ENCODE assay signal across 13 cellular contexts in genomic region chr12:115000038-115000437, GRCh38.
A peak's percentile ranks its signal among the peaks of the same experiment; 100 is the strongest.
DNase-seq lines count a peak whose midpoint lies in the region; ATAC-seq, FAIRE-seq and TF ChIP-seq lines count a peak whose summit lies in the region.
"Had no signal": no experiment of that assay in that cellular context is flagged by ENCODE, and none has a peak within 500 bp of the region (broad histone marks: within the 10 kb centered on the region; RNA-seq: fewer than 3 reads in every experiment).

No MANE protein-coding gene starts in this region.

- no peaks in the 10 kb centered on the region for H3K79me2 ChIP-seq in GM12878 (ENCODE audit: control insufficient read depth, insufficient read depth, low read length)

- intact Hi-C loops in GM12878 (cut with micrococcal nuclease; ENCODE audit: unreplicated experiment) = no loop called here

- CTCF ChIA-PET in GM12878 (lab: Yijun Ruan, JAX) = no interaction called here

- POLR2A ChIA-PET in GM12878 (lab: Charles Lee) = no interaction called here

- no peaks in the 10 kb centered on the region for H3K4me1 ChIP-seq in GM12878 (ENCODE audit: control insufficient read depth, insufficient read depth, low read length)
- peaks cover 0 to 4% of the 10 kb centered on the region in 2 donors for H3K4me1 ChIP-seq in small intestine (ENCODE audit: control insufficient read depth in 2 of 2, insufficient read depth in 1 of 2, low read depth in 1 of 2, low read length in 1 of 2)
- H3K4me1 ChIP-seq: sigmoid colon had no signal

- FAIRE-seq in GM12878 (lab: Jason Lieb, UNC) = no peak
- no peak for FAIRE-seq in small intestine (lab: Jason Lieb, UNC)

- H3K4me2 ChIP-seq in GM12878 (ENCODE audit: control insufficient read depth, insufficient read depth) = no peak overlapping the region
- H3K4me2 ChIP-seq: KMS-11 had no signal

- BruUV-seq in GM12878 (replicated peaks; lab: Mats Ljungman, UMichigan) = no TSS peak

- no peaks in the 10 kb centered on the region for H3K36me3 Mint-ChIP-seq in activated T-cell treated with anti-CD3 and anti-CD28 coated beads, Interleukin-2, amount 50 U/mL, for 4 hours (ENCODE audit: insufficient read depth)

- no peaks in the 10 kb centered on the region for H4K20me1 ChIP-seq in GM12878 (ENCODE audit: control insufficient read depth, insufficient read depth)

- H3K27me3 ChIP-seq in GM12878 (replicated peaks in 1 of 2; ENCODE audit: control insufficient read depth in 2 of 2, insufficient read depth in 2 of 2, low read length in 1 of 2) (no peaks in the 10 kb centered on the region), small intestine (ENCODE audit: control insufficient read depth in 2 of 2, insufficient read depth in 2 of 2, low read length in 2 of 2) (no peaks in the 10 kb centered on the region)
- H3K27me3 ChIP-seq: sigmoid colon had no signal

- H3K27ac ChIP-seq in GM12878 (ENCODE audit: control insufficient read depth, insufficient read depth) (no peak overlapping the region), small intestine (ENCODE audit: low read depth in 1 of 2, low read length in 1 of 2) (no peak overlapping the region)
- H3K27ac ChIP-seq: KMS-11, sigmoid colon had no signal

- no peaks in the 10 kb centered on the region for H3K27me3 Mint-ChIP-seq in activated T-cell treated with anti-CD3 and anti-CD28 coated beads, Interleukin-2, amount 50 U/mL, for 4 hours (ENCODE audit: low read depth)
- H3K27me3 Mint-ChIP-seq: activated B cell treated with CpG ODN at 0.5 μM for 24 hours had no signal

- in situ Hi-C loops in GM12878 (cut with MboI) = no loop called here

- no peak for TF ChIP-seq CTCF in GM12878 (IDR thresholded peaks at IDR 0.05 in 2 of 3, conservative IDR thresholded peaks at IDR 0.05 in 1 of 3; ENCODE audit: control insufficient read depth in 2 of 3, extremely low read depth in 1 of 3, insufficient read depth in 1 of 3, low read depth in 3 of 3, low read length in 3 of 3)

- TF ChIP-seq POLR2A in GM12878 (IDR thresholded peaks at IDR 0.05; ENCODE audit: low read depth, low read length) = no peak

- H3K4me3 ChIP-seq in GM12878 (no peak overlapping the region), small intestine (ENCODE audit: low read depth in 1 of 2, low read length in 2 of 2) (no peak overlapping the region)
- H3K4me3 ChIP-seq: sigmoid colon had no signal

- no peak overlapping the region for H2AFZ ChIP-seq in GM12878 (ENCODE audit: control insufficient read depth, low read depth, low read length)

- H3K4me1 Mint-ChIP-seq in activated T-cell treated with anti-CD3 and anti-CD28 coated beads, Interleukin-2, amount 50 U/mL, for 4 hours (ENCODE audit: low read depth) = no peaks in the 10 kb centered on the region

- peak; percentile 16; the same call in 2 of the 3 replicates for ATAC-seq in GM12878
- no peak for ATAC-seq in activated T-cell treated with anti-CD3 and anti-CD28 coated beads, Interleukin-2, amount 50 U/mL, for 4 hours
- ATAC-seq in HG03565 (IDR thresholded peaks at IDR 0.05; ENCODE audit: unreplicated experiment) = no peak

- no peak overlapping the region for H3K9ac ChIP-seq in GM12878 (ENCODE audit: control insufficient read depth, insufficient read depth, low read length)
- H3K9ac ChIP-seq: KMS-11 had no signal

- peaks cover 3% of the 10 kb centered on the region for H3K9me3 Mint-ChIP-seq in activated T-cell treated with anti-CD3 and anti-CD28 coated beads, Interleukin-2, amount 50 U/mL, for 4 hours

- no peak for TF ChIP-seq EP300 in GM12878 (IDR thresholded peaks at IDR 0.05; ENCODE audit: borderline replicate concordance in 1 of 2, control insufficient read depth in 1 of 2, low read depth in 2 of 2, low read length in 2 of 2)

- no peaks in the 10 kb centered on the region for H3K36me3 ChIP-seq in GM12878 (ENCODE audit: control insufficient read depth in 2 of 2, insufficient read depth in 2 of 2, low read length in 1 of 2)
- H3K36me3 ChIP-seq in small intestine (ENCODE audit: control insufficient read depth in 2 of 2, insufficient read depth in 2 of 2, low read length in 2 of 2) = no peaks in the 10 kb centered on the region
- H3K36me3 ChIP-seq: sigmoid colon had no signal

- no peak overlapping the region for H3K4me3 Mint-ChIP-seq in activated T-cell treated with anti-CD3 and anti-CD28 coated beads, Interleukin-2, amount 50 U/mL, for 4 hours
- H3K4me3 Mint-ChIP-seq: activated B cell treated with CpG ODN at 0.5 μM for 24 hours had no signal

- RAD21 ChIA-PET in GM12878 (lab: Charles Lee; ENCODE audit: unreplicated experiment) = interaction anchor here (0.6 kb wide), 1 partner anchor 10 kb away, joined by 3 read pairs; no protein-coding TSS in a partner anchor

- H3K9me3 ChIP-seq in GM12878 (replicated peaks; ENCODE audit: control insufficient read depth, insufficient read depth, low read length) (no peaks in the 10 kb centered on the region; the same call in 2 of the 3 replicates), small intestine (ENCODE audit: control insufficient read depth, low read depth) (no peaks in the 10 kb centered on the region)
- H3K9me3 ChIP-seq: sigmoid colon had no signal

- DNase-seq in NCI-H510A treated with DMSO at 0.1 percent for 48 hours (lab: John Stamatoyannopoulos, UW) (peak; percentile 8), NCI-H510A (lab: John Stamatoyannopoulos, UW) (no peak), NCI-H187 (lab: John Stamatoyannopoulos, UW) (peak; percentile 14 to 34), GM12878 (ENCODE audit: low read depth, low spot score) (peak; percentile 31), small intestine (peak; percentile 23)
- DNase-seq in activated T-cell treated with anti-CD3 and anti-CD28 coated beads, Interleukin-2, amount 50 U/mL, for 4 hours = no peak
- DNase-seq in effector CD4-positive, alpha-beta T cell = no peak
- DNase-seq: ACHN, activated B cell treated with CpG ODN at 0.5 μM for 24 hours, midbrain, sigmoid colon had no signal

- TF ChIP-seq RAD21 in GM12878 (IDR thresholded peaks at IDR 0.05; ENCODE audit: insufficient read depth, low read depth, low read length) = no peak

- WGBS in GM12878 (ENCODE audit: insufficient coverage, insufficient replicate concordance, low lambda C conversion rate, missing lambda C conversion rate) = 5% methylated on average over 4 of the region's 4 CpGs
- 29 to 42% (median 41%) methylated on average over 4 of the region's 4 CpGs for WGBS in small intestine, 3 donors

- SMC1A ChIA-PET in GM12878 (lab: Charles Lee; ENCODE audit: uncharacterized antibody, unreplicated experiment) = no interaction called here

TF ChIP-seq in GM12878, 131 proteins besides CTCF, POLR2A, EP300 and RAD21 (continues in another document):
- TF ChIP-seq, protein P1, sequence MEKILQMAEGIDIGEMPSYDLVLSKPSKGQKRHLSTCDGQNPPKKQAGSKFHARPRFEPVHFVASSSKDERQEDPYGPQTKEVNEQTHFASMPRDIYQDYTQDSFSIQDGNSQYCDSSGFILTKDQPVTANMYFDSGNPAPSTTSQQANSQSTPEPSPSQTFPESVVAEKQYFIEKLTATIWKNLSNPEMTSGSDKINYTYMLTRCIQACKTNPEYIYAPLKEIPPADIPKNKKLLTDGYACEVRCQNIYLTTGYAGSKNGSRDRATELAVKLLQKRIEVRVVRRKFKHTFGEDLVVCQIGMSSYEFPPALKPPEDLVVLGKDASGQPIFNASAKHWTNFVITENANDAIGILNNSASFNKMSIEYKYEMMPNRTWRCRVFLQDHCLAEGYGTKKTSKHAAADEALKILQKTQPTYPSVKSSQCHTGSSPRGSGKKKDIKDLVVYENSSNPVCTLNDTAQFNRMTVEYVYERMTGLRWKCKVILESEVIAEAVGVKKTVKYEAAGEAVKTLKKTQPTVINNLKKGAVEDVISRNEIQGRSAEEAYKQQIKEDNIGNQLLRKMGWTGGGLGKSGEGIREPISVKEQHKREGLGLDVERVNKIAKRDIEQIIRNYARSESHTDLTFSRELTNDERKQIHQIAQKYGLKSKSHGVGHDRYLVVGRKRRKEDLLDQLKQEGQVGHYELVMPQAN (conservative IDR thresholded peaks at IDR 0.05) = no peak
- TF ChIP-seq POLR2AphosphoS5 (IDR thresholded peaks at IDR 0.05; ENCODE audit: low read length) (no peak), BACH1 (IDR thresholded peaks at IDR 0.05; ENCODE audit: borderline replicate concordance) (no peak), SRF (IDR thresholded peaks at IDR 0.05; ENCODE audit: low read depth in 2 of 2, low read length in 2 of 2) (peak in 1 of 2 experiments; percentile 78; a peak in 2 of 4 replicates), MXI1 (IDR thresholded peaks at IDR 0.05; ENCODE audit: low read depth, low read length) (no peak), STAT3 (IDR thresholded peaks at IDR 0.05; ENCODE audit: low read depth, low read length) (no peak), MTA2 (IDR thresholded peaks at IDR 0.05; ENCODE audit: low read depth) (no peak), CHD2 (IDR thresholded peaks at IDR 0.05; ENCODE audit: borderline replicate concordance, low read depth, low read length) (no peak), TCF12 (IDR thresholded peaks at IDR 0.05; ENCODE audit: low read depth, low read length) (peak; percentile 64; the same call in 1 of the 2 replicates), PAX5 (IDR thresholded peaks at IDR 0.05; ENCODE audit: borderline replicate concordance, low read depth, low read length) (no peak), RUNX3 (IDR thresholded peaks at IDR 0.05; ENCODE audit: low read length) (peak; percentile 47; the same call in 1 of the 2 replicates), ZBTB33 (IDR thresholded peaks at IDR 0.05) (no peak)

Comparison
In these comparisons a context has a peak if more than half of its experiments do, and no peak if none do; other contexts are left out.
1. DNase-seq: peak in NCI-H510A treated with DMSO at 0.1 percent for 48 hours (single experiment), NCI-H187 (2 of 2), GM12878 (single experiment) and small intestine (single experiment); none in NCI-H510A (single experiment), activated T-cell treated with anti-CD3 and anti-CD28 coated beads, Interleukin-2, amount 50 U/mL, for 4 hours (single experiment) and effector CD4-positive, alpha-beta T cell (single experiment).